1 cellular context compared by ENCODE assay signal in genomic region chr16:81077077-81077940, GRCh38.
A peak's percentile ranks its signal among the peaks of the same experiment; 100 is the strongest.
TF ChIP-seq lines count a peak whose summit lies in the region.

Gene C16orf46 (minus strand): TSS chr16:81077238. CDS start chr16:81063955, 13,283 bp downstream.

TF ChIP-seq in SK-N-SH, 30 proteins besides CTCF, POLR2A, EP300 and RAD21 (continued from another document):
- no peak for TF ChIP-seq PBX3 (IDR thresholded peaks at IDR 0.05)
- TF ChIP-seq MXI1 (IDR thresholded peaks at IDR 0.05; ENCODE audit: low read depth, low read length): peak; percentile 82
- TF ChIP-seq TCF12 (IDR thresholded peaks at IDR 0.05): no peak
- peak; percentile 58 for TF ChIP-seq ELF1 (IDR thresholded peaks at IDR 0.05)
- TF ChIP-seq TAF1 (IDR thresholded peaks at IDR 0.05; ENCODE audit: borderline replicate concordance, low read depth, low read length): peak; percentile 47; the same call in 1 of the 2 replicates
